ENCODE assay signal across 12 cellular contexts in the genomic region with DNA sequence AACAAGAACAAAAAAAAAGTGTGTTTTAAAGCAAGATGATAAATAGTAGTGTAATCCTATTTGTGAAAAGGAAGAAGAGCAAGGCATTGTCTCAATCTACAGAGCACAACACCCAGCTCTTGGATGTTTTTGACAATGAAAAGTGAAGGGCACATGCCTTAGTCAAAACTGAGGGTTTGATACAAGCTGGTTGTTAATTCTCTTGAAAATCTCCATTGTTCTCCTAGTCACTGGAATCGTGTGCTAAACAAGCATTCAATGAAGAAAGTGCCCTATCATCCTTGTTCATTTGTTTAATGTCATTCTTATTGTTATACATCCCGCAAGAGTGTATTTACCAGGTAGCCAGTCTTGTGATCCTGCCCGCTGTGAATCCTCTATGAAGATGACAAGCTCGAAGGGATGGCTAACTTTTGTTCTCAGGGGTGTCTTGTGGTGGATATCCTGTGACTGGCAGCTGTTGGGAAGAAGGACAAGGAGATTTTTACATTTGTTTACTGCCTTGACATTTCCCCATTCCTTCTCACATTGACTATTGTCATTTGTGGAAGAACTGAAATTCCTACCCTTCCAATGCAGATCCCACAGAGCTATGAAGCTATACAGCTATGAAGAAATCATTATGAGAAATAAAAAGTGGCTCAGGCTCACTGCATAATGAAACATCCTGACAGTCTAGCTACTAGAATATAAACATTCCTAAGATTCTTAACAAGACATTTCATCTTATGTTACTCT.
DNase-seq lines count a peak whose midpoint lies in the region; ATAC-seq and TF ChIP-seq lines count a peak whose summit lies in the region.
"Had no signal": no experiment of that assay in that cellular context is flagged by ENCODE, and none has a peak within 500 bp of the region (broad histone marks: within the 10 kb centered on the region; RNA-seq: fewer than 3 reads in every experiment).

No MANE protein-coding gene starts in this region.

- TF ChIP-seq CTCF in astrocyte of the spinal cord (IDR thresholded peaks at IDR 0.05; ENCODE audit: low read depth, low read length) (no peak), mucosa of descending colon (IDR thresholded peaks at IDR 0.05) (no peak)

- intact Hi-C loops in mucosa of descending colon (cut with DNase I, micrococcal nuclease): no loop called here

- H3K9me3 ChIP-seq in mucosa of descending colon: no peaks in the 10 kb centered on the region

- DNase-seq in HS-5 (ENCODE audit: low read depth) (peak; percentile 16), astrocyte of the spinal cord (ENCODE audit: low read depth, low spot score) (peak; percentile 39), iris pigment epithelial cell (ENCODE audit: low read depth) (peak; percentile 62), mucosa of descending colon (no peak)
- no peak for DNase-seq in activated CD4-positive, alpha-beta T cell treated with anti-CD3 and anti-CD28 coated beads for 48 hours
- DNase-seq: aorta; effector CD8-positive, alpha-beta T cell; naive thymus-derived CD4-positive, alpha-beta T cell; NCI-H526 had no signal

- in situ Hi-C loops in astrocyte of the spinal cord (cut with HindIII; ENCODE audit: low sequenced_read_pairs): no loop called here

- H3K4me3 ChIP-seq in astrocyte of the spinal cord (ENCODE audit: low read depth, low read length) (no peak overlapping the region), mucosa of descending colon (no peak overlapping the region)

- H3K36me3 ChIP-seq in mucosa of descending colon (ENCODE audit: low read depth): no peaks in the 10 kb centered on the region

- ATAC-seq in mucosa of descending colon: no peak
- no peak for ATAC-seq in HG03378 (IDR thresholded peaks at IDR 0.05; ENCODE audit: unreplicated experiment)
- no peak for ATAC-seq in HG03159 (IDR thresholded peaks at IDR 0.05; ENCODE audit: unreplicated experiment)
- ATAC-seq: HepG2; naive thymus-derived CD4-positive, alpha-beta T cell had no signal

- H3K4me1 ChIP-seq in mucosa of descending colon (ENCODE audit: low read depth): no peaks in the 10 kb centered on the region

Comparison
In these comparisons a context has a peak if more than half of its experiments do, and no peak if none do; other contexts are left out.
1. DNase-seq: peak in HS-5 (single experiment), astrocyte of the spinal cord (single experiment) and iris pigment epithelial cell (single experiment); none in mucosa of descending colon (0 of 3) and activated CD4-positive, alpha-beta T cell treated with anti-CD3 and anti-CD28 coated beads for 48 hours (single experiment).